16 cellular contexts compared by ENCODE assay signal in the genomic region with DNA sequence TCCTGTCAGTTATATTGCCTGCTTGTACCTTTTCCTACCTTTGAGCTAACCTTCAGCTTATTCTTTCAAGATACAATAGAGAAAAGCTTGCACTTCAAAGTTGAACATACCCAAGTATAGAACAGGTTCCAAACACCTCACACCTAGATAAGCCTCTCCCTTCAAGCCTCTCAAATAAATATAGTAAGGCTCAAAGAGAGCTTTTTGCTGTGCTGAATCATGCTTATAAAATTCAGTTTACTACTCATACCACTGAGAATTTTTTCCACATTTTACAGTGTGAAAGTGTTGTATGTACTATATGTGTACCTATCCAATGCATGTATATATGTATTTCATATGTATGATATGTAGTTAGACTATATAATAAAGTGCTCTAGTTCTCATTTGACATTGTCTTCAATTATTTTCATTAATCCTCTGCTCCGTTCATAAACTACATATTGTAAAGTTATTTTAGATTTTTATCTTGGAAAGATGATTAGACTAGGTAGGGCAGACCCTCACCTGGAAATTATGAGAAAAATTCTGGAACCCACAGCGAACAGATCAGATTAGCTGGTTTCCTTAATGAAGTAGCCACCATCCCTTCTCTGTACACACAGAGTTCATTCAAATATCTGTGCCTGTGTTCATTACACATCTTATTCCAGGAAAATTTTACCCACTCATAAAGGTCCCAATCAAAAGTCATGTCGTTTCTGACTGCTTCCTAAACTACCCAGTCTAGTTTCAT.
DNase-seq lines count a peak whose midpoint lies in the region; ATAC-seq and TF ChIP-seq lines count a peak whose summit lies in the region.
"Had no signal": no experiment of that assay in that cellular context is flagged by ENCODE, and none has a peak within 500 bp of the region (broad histone marks: within the 10 kb centered on the region; RNA-seq: fewer than 3 reads in every experiment).

No MANE protein-coding gene starts in this region.

- intact Hi-C loops in left lung (cut with DNase I): no loop called here

- H3K27ac ChIP-seq in RWPE2 (ENCODE audit: poor library complexity, severe bottlenecking): no peak overlapping the region
- H3K27ac ChIP-seq in left lung: no peak overlapping the region
- H3K27ac ChIP-seq: BLaER1 had no signal

- no peaks in the 10 kb centered on the region for H3K9me3 ChIP-seq in RWPE2 (ENCODE audit: severe bottlenecking)
- no peaks in the 10 kb centered on the region for H3K9me3 ChIP-seq in left lung
- H3K9me3 ChIP-seq: BLaER1, Caco-2 had no signal

- ATAC-seq in RWPE2 (ENCODE audit: low read depth) (peak; percentile 56), left lung (peak; percentile 78)
- ATAC-seq: GM12878 had no signal

- H3K27me3 ChIP-seq in RWPE2 (ENCODE audit: insufficient read depth, poor library complexity, severe bottlenecking) (no peaks in the 10 kb centered on the region), left lung (no peaks in the 10 kb centered on the region)
- H3K27me3 ChIP-seq: BLaER1 had no signal

- H3K36me3 ChIP-seq in RWPE2 (ENCODE audit: low read depth): no peaks in the 10 kb centered on the region
- no peaks in the 10 kb centered on the region for H3K36me3 ChIP-seq in left lung
- H3K36me3 ChIP-seq: BLaER1 had no signal

- DNase-seq in EL (peak; percentile 21), M059J (ENCODE audit: low read depth) (peak; percentile 22), RWPE2 (ENCODE audit: low spot score) (no peak), left lung (no peak), H4 (ENCODE audit: low spot score) (no peak), NCI-H2107 treated with DMSO at 0.1 percent for 48 hours (lab: John Stamatoyannopoulos, UW; ENCODE audit: unreplicated experiment) (no peak), NCI-H1694 treated with DMSO at 0.1 percent for 48 hours (lab: John Stamatoyannopoulos, UW) (no peak)
- no peak for DNase-seq in activated effector memory CD4-positive, alpha-beta T cell treated with anti-CD3 and anti-CD28 coated beads, Interleukin-2, amount 50 U/mL, for 16 hours
- DNase-seq: 8988T; AML-193; Caco-2; CD8-positive, alpha-beta memory T cell; DND-41; H9 had no signal

- H3K4me1 ChIP-seq in RWPE2 (ENCODE audit: insufficient read depth, poor library complexity, severe bottlenecking): no peaks in the 10 kb centered on the region
- no peaks in the 10 kb centered on the region for H3K4me1 ChIP-seq in left lung
- H3K4me1 ChIP-seq: BLaER1, Caco-2 had no signal

- TF ChIP-seq CTCF in RWPE2 (IDR thresholded peaks at IDR 0.05; ENCODE audit: poor library complexity, severe bottlenecking) (no peak), left lung (IDR thresholded peaks at IDR 0.05) (no peak)

- H3K4me3 ChIP-seq in RWPE2 (ENCODE audit: severe bottlenecking): no peak overlapping the region
- no peak overlapping the region for H3K4me3 ChIP-seq in left lung
- H3K4me3 ChIP-seq: BLaER1, GM12878 had no signal

Comparison
In these comparisons a context has a peak if more than half of its experiments do, and no peak if none do; other contexts are left out.
1. DNase-seq: peak in EL (single experiment) and M059J (single experiment); none in RWPE2 (single experiment), left lung (0 of 2), H4 (single experiment), NCI-H2107 treated with DMSO at 0.1 percent for 48 hours (single experiment), NCI-H1694 treated with DMSO at 0.1 percent for 48 hours (single experiment) and activated effector memory CD4-positive, alpha-beta T cell treated with anti-CD3 and anti-CD28 coated beads, Interleukin-2, amount 50 U/mL, for 16 hours (single experiment).